Comparison of ENCODE assay signal across 8 cellular contexts in genomic region chr5:6765612-6766525, GRCh38. TPM values are rescaled to one million over a fixed set of nuclear protein-coding genes. Genes with fewer than 3 reads are reported as not detected.
DNase-seq lines count a peak whose midpoint lies in the region; ATAC-seq, FAIRE-seq and TF ChIP-seq lines count a peak whose summit lies in the region.

No MANE protein-coding gene starts in this region.

- no peaks in the 10 kb centered on the region for H4K20me1 ChIP-seq in HCT116 (ENCODE audit: insufficient read depth)

- H3K4me1 ChIP-seq in HCT116 (ENCODE audit: control insufficient read depth in 1 of 2, insufficient read depth in 2 of 2, low read length in 2 of 2) = peaks cover 21 to 23% of the 10 kb centered on the region in 2 experiments
- H3K4me1 ChIP-seq in SJCRH30 = peaks cover 4% of the 10 kb centered on the region; the same call in 1 of the 2 replicates

- H3K79me2 ChIP-seq in HCT116 (ENCODE audit: insufficient read depth, low read length) = no peaks in the 10 kb centered on the region

- TF ChIP-seq POLR2A in HCT116 (IDR thresholded peaks at IDR 0.05; ENCODE audit: borderline replicate concordance, extremely low read depth, insufficient read depth, insufficient read length) = no peak

- no peaks in the 10 kb centered on the region for H3K9me3 ChIP-seq in HCT116 (ENCODE audit: control insufficient read depth in 1 of 2, insufficient read depth in 1 of 2, low read depth in 1 of 2, low read length in 2 of 2)
- no peaks in the 10 kb centered on the region for H3K9me3 ChIP-seq in MG63
- no peaks in the 10 kb centered on the region for H3K9me3 ChIP-seq in SJCRH30 (replicated peaks)

- BruUV-seq in HCT116 (replicated peaks; lab: Mats Ljungman, UMichigan) = no TSS peak

- H3K27ac ChIP-seq in HCT116 (ENCODE audit: low read depth, low read length) (peak overlapping the region; percentile 50), SJCRH30 (peak overlapping the region; percentile 11; the same call in 1 of the 2 replicates)

- H3K4me2 ChIP-seq in HCT116 (ENCODE audit: low read length) = peak overlapping the region; percentile 88

- CTCF ChIA-PET in HCT116 (lab: Charles Lee) = interaction anchor here (0.8 to 2.0 kb wide), 5 partner anchors 10 to 980 kb away, joined by 3 to 7 read pairs (median 4); no protein-coding TSS in a partner anchor
- CTCF ChIA-PET in activated naive CD4-positive, alpha-beta T cell treated with anti-CD3 and anti-CD28 coated beads, Interleukin-2, amount 10 ng/mL, durations not matched to agents 7 days and 5 days (lab: Charles Lee) = interaction anchor here (0.8 to 1.6 kb wide), 5 partner anchors 15 to 1092 kb away, joined by 3 to 7 read pairs (median 4); no protein-coding TSS in a partner anchor

- H3K36me3 ChIP-seq in HCT116 (ENCODE audit: control insufficient read depth in 1 of 2, insufficient read depth in 2 of 2, low read length in 2 of 2) = no peaks in the 10 kb centered on the region
- peaks cover 7% of the 10 kb centered on the region for H3K36me3 ChIP-seq in MG63
- no peaks in the 10 kb centered on the region for H3K36me3 ChIP-seq in SJCRH30

- H3K36me3 Mint-ChIP-seq in activated naive CD4-positive, alpha-beta T cell treated with anti-CD3 and anti-CD28 coated beads, Interleukin-2, amount 10 ng/mL, durations not matched to agents 7 days and 5 days = no peaks in the 10 kb centered on the region

- H3K9me2 ChIP-seq in HCT116 (ENCODE audit: insufficient read depth) = no peaks in the 10 kb centered on the region

- peak; percentile 89 for TF ChIP-seq RAD21 in HCT116 (IDR thresholded peaks at IDR 0.05; ENCODE audit: low read depth)

- peaks cover 17% of the 10 kb centered on the region for H3K27me3 Mint-ChIP-seq in activated naive CD4-positive, alpha-beta T cell treated with anti-CD3 and anti-CD28 coated beads, Interleukin-2, amount 10 ng/mL, durations not matched to agents 7 days and 5 days

- H3K4me3 ChIP-seq in HCT116 (replicated peaks in 1 of 2; ENCODE audit: low read depth in 1 of 2, low read length in 2 of 2) (peak overlapping the region; percentile 28 to 48), MG63 (no peak overlapping the region), SJCRH30 (peak overlapping the region; percentile 19)

- peak overlapping the region; percentile 47 for H3K9ac ChIP-seq in HCT116 (ENCODE audit: low read length)

- no peaks in the 10 kb centered on the region for H3K9me3 Mint-ChIP-seq in activated naive CD4-positive, alpha-beta T cell treated with anti-CD3 and anti-CD28 coated beads, Interleukin-2, amount 10 ng/mL, durations not matched to agents 7 days and 5 days

- intact Hi-C loops in HCT116 (cut with micrococcal nuclease) (loop anchor here (1.0 to 5.0 kb wide), 5 partner anchors 71 to 1091 kb away; no protein-coding TSS in a partner anchor), Right ventricle myocardium inferior (cut with DNase I) (loop anchor here (5.0 kb wide), 2 partner anchors 71 to 981 kb away; no protein-coding TSS in a partner anchor), posterior cingulate gyrus (cut with DNase I) (loop anchor here (5.0 to 10.0 kb wide), 2 partner anchors 629 to 981 kb away; partner anchors contain the start of gene ADCY2)

- no peak overlapping the region for H3K4me3 Mint-ChIP-seq in activated naive CD4-positive, alpha-beta T cell treated with anti-CD3 and anti-CD28 coated beads, Interleukin-2, amount 10 ng/mL, durations not matched to agents 7 days and 5 days

- peak; percentile 85 for TF ChIP-seq CTCF in GM10266 (IDR thresholded peaks at IDR 0.05; ENCODE audit: control insufficient read depth, insufficient read depth, low read depth, missing control alignments)
- TF ChIP-seq CTCF in HCT116 (IDR thresholded peaks at IDR 0.05 in 2 of 3, conservative IDR thresholded peaks at IDR 0.05 in 1 of 3; ENCODE audit: borderline replicate concordance in 1 of 3, insufficient read depth in 1 of 3, low read depth in 2 of 3, low read length in 2 of 3) = peak; percentile 68 to 93 (median 88); a peak in 5 of 6 replicates

- peak; percentile 93 for FAIRE-seq in urothelium cell line (lab: Jason Lieb, UNC)

- H3K27ac Mint-ChIP-seq in activated naive CD4-positive, alpha-beta T cell treated with anti-CD3 and anti-CD28 coated beads, Interleukin-2, amount 10 ng/mL, durations not matched to agents 7 days and 5 days = no peak overlapping the region

- RAD21 ChIA-PET in HCT116 (lab: Charles Lee; ENCODE audit: low non-redundant PET in 1 of 2, low total read pairs in 2 of 2, uncharacterized antibody in 2 of 2, unreplicated experiment in 2 of 2) = no interaction called here

- DNase-seq in GM10266 (ENCODE audit: extremely low spot score) (peak; percentile 85), HCT116 (ENCODE audit: low read depth, low spot score) (peak; percentile 71), MG63 (peak; percentile 81), SJCRH30 (peak; percentile 71 to 80), Right ventricle myocardium inferior (ENCODE audit: missing footprints) (peak; percentile 86), posterior cingulate gyrus (peak; percentile 70 to 97 (median 86)), urothelium cell line (ENCODE audit: low spot score) (peak; percentile 94)
- DNase-seq in activated naive CD4-positive, alpha-beta T cell treated with anti-CD3 and anti-CD28 coated beads, Interleukin-2, amount 10 ng/mL, durations not matched to agents 7 days and 5 days = peak; percentile 83

- POLR2A ChIA-PET in HCT116 (lab: Charles Lee) = no interaction called here

- H3K27me3 ChIP-seq in HCT116 (ENCODE audit: insufficient read depth, low read length) = no peaks in the 10 kb centered on the region
- H3K27me3 ChIP-seq in MG63 = no peaks in the 10 kb centered on the region
- no peaks in the 10 kb centered on the region for H3K27me3 ChIP-seq in SJCRH30

- peaks cover 12% of the 10 kb centered on the region for H3K4me1 Mint-ChIP-seq in activated naive CD4-positive, alpha-beta T cell treated with anti-CD3 and anti-CD28 coated beads, Interleukin-2, amount 10 ng/mL, durations not matched to agents 7 days and 5 days

- ATAC-seq in HCT116 (peak; percentile 79), Right ventricle myocardium inferior (peak; percentile 76)

- H2AFZ ChIP-seq in HCT116 (ENCODE audit: low read depth, low read length, poor library complexity, severe bottlenecking) = no peak overlapping the region

TF ChIP-seq in HCT116, 20 proteins besides CTCF, POLR2A, EP300 and RAD21:
- TF ChIP-seq, protein P1, sequence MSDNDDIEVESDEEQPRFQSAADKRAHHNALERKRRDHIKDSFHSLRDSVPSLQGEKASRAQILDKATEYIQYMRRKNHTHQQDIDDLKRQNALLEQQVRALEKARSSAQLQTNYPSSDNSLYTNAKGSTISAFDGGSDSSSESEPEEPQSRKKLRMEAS (IDR thresholded peaks at IDR 0.05) = peak; percentile 89
- peak; percentile 52; the same call in 1 of the 2 replicates for TF ChIP-seq ZFX (IDR thresholded peaks at IDR 0.05)
- no peak for TF ChIP-seq FOSL1 (IDR thresholded peaks at IDR 0.05; ENCODE audit: low read depth)
- TF ChIP-seq, protein P2, sequence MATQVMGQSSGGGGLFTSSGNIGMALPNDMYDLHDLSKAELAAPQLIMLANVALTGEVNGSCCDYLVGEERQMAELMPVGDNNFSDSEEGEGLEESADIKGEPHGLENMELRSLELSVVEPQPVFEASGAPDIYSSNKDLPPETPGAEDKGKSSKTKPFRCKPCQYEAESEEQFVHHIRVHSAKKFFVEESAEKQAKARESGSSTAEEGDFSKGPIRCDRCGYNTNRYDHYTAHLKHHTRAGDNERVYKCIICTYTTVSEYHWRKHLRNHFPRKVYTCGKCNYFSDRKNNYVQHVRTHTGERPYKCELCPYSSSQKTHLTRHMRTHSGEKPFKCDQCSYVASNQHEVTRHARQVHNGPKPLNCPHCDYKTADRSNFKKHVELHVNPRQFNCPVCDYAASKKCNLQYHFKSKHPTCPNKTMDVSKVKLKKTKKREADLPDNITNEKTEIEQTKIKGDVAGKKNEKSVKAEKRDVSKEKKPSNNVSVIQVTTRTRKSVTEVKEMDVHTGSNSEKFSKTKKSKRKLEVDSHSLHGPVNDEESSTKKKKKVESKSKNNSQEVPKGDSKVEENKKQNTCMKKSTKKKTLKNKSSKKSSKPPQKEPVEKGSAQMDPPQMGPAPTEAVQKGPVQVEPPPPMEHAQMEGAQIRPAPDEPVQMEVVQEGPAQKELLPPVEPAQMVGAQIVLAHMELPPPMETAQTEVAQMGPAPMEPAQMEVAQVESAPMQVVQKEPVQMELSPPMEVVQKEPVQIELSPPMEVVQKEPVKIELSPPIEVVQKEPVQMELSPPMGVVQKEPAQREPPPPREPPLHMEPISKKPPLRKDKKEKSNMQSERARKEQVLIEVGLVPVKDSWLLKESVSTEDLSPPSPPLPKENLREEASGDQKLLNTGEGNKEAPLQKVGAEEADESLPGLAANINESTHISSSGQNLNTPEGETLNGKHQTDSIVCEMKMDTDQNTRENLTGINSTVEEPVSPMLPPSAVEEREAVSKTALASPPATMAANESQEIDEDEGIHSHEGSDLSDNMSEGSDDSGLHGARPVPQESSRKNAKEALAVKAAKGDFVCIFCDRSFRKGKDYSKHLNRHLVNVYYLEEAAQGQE (IDR thresholded peaks at IDR 0.05; ENCODE audit: low read depth) = no peak
- TF ChIP-seq YY1 (IDR thresholded peaks at IDR 0.05; ENCODE audit: extremely low read depth, insufficient replicate concordance, low read depth, low read length) = peak; percentile 36
- 0 out of 2 replicates have a peak, but pooled peaks have one; percentile 66 for TF ChIP-seq CBX3 (IDR thresholded peaks at IDR 0.05; ENCODE audit: low read depth)
- TF ChIP-seq JUND (IDR thresholded peaks at IDR 0.05) = no peak

RNA-seq across cellular contexts. Expression of gene TENT4A, which starts 52.6 kb away (rescaled TPM):
- total RNA-seq in HCT116 (2021; ENCODE audit: unreplicated experiment) (39.8 TPM), Right ventricle myocardium inferior (13.0 TPM)
- 31.4 and 32.4 TPM in 2 replicates for polyA plus RNA-seq in HCT116 (2012)
- 9.9 and 14.6 TPM in 2 replicates for total RNA-seq in MG63 (2014; rRNA removed; shearing (Covaris generic); ENCODE audit: low replicate concordance)
- 21.5 and 21.6 TPM in 2 replicates for total RNA-seq in SJCRH30 (2014; rRNA removed; shearing (Covaris generic))
